10 cellular contexts compared by ENCODE assay signal in genomic region chr11:130897262-130898182, GRCh38. TPM values are rescaled to one million over a fixed set of nuclear protein-coding genes. Genes with fewer than 3 reads are reported as not detected.
DNase-seq lines count a peak whose midpoint lies in the region; ATAC-seq and TF ChIP-seq lines count a peak whose summit lies in the region.
"Had no signal": no experiment of that assay in that cellular context is flagged by ENCODE, and none has a peak within 500 bp of the region (broad histone marks: within the 10 kb centered on the region; RNA-seq: fewer than 3 reads in every experiment).

No MANE protein-coding gene starts in this region.

- ATAC-seq in omental fat pad (ENCODE audit: low FRiP score) (peak; percentile 87), GM21367 (IDR thresholded peaks at IDR 0.05; ENCODE audit: unreplicated experiment) (no peak)

- no peak overlapping the region for H3K4me3 Mint-ChIP-seq in activated T-helper 1 cell treated with anti-CD3 and anti-CD28 coated beads, Interleukin-12 subunit alpha, Interleukin-12 subunit beta, Interleukin-2, Interleukin-4 antibody, amounts not matched to agents 30 ng/mL and 10 ng/mL and 1 ng/mL, durations not matched to agents 14 hours and 24 hours and 36 hours
- H3K4me3 Mint-ChIP-seq: CD4-positive, CD25-positive, alpha-beta regulatory T cell had no signal

- in situ Hi-C loops in ACHN (cut with HindIII; ENCODE audit: low pct_ligation_motif_present, low pct_unique_long_range_greater_than_20kb, low sequenced_read_pairs), result no loop called here

- no peak for TF ChIP-seq CTCF in omental fat pad (IDR thresholded peaks at IDR 0.05)

- no peaks in the 10 kb centered on the region for H3K27me3 Mint-ChIP-seq in activated T-helper 1 cell treated with anti-CD3 and anti-CD28 coated beads, Interleukin-12 subunit alpha, Interleukin-12 subunit beta, Interleukin-2, Interleukin-4 antibody, amounts not matched to agents 30 ng/mL and 10 ng/mL and 1 ng/mL, durations not matched to agents 14 hours and 24 hours and 36 hours (ENCODE audit: insufficient read depth)
- H3K27me3 Mint-ChIP-seq: CD4-positive, CD25-positive, alpha-beta regulatory T cell had no signal

- no peaks in the 10 kb centered on the region for H3K4me1 Mint-ChIP-seq in activated T-helper 1 cell treated with anti-CD3 and anti-CD28 coated beads, Interleukin-12 subunit alpha, Interleukin-12 subunit beta, Interleukin-2, Interleukin-4 antibody, amounts not matched to agents 30 ng/mL and 10 ng/mL and 1 ng/mL, durations not matched to agents 14 hours and 24 hours and 36 hours (ENCODE audit: low read depth)

- H3K4me1 ChIP-seq in SJSA1 (replicated peaks), result peaks cover 23% of the 10 kb centered on the region

- intact Hi-C loops in activated T-helper 1 cell treated with anti-CD3 and anti-CD28 coated beads, Interleukin-12 subunit alpha, Interleukin-12 subunit beta, Interleukin-2, Interleukin-4 antibody, amounts not matched to agents 30 ng/mL and 10 ng/mL and 1 ng/mL, durations not matched to agents 14 hours and 24 hours and 36 hours (cut with micrococcal nuclease), result no loop called here

- peaks cover 52% of the 10 kb centered on the region for H3K36me3 Mint-ChIP-seq in activated T-helper 1 cell treated with anti-CD3 and anti-CD28 coated beads, Interleukin-12 subunit alpha, Interleukin-12 subunit beta, Interleukin-2, Interleukin-4 antibody, amounts not matched to agents 30 ng/mL and 10 ng/mL and 1 ng/mL, durations not matched to agents 14 hours and 24 hours and 36 hours (ENCODE audit: low read depth)

- H3K36me3 ChIP-seq in SJSA1, result peaks cover 61% of the 10 kb centered on the region

- H3K4me3 ChIP-seq in SJSA1, result peak overlapping the region; percentile 10; the same call in 1 of the 2 replicates

- H3K9me3 ChIP-seq in SJSA1 (replicated peaks), result no peaks in the 10 kb centered on the region

- no peak overlapping the region for H3K27ac Mint-ChIP-seq in activated T-helper 1 cell treated with anti-CD3 and anti-CD28 coated beads, Interleukin-12 subunit alpha, Interleukin-12 subunit beta, Interleukin-2, Interleukin-4 antibody, amounts not matched to agents 30 ng/mL and 10 ng/mL and 1 ng/mL, durations not matched to agents 14 hours and 24 hours and 36 hours

- no peaks in the 10 kb centered on the region for H3K27me3 ChIP-seq in SJSA1 (replicated peaks)

- H3K9me3 Mint-ChIP-seq in activated T-helper 1 cell treated with anti-CD3 and anti-CD28 coated beads, Interleukin-12 subunit alpha, Interleukin-12 subunit beta, Interleukin-2, Interleukin-4 antibody, amounts not matched to agents 30 ng/mL and 10 ng/mL and 1 ng/mL, durations not matched to agents 14 hours and 24 hours and 36 hours, result no peaks in the 10 kb centered on the region

- peak; percentile 90 for DNase-seq in ACHN
- peak; percentile 81 to 84 for DNase-seq in SJSA1 (ENCODE audit: low read depth in 1 of 2, low spot score in 2 of 2)
- DNase-seq in fibroblast of peridontal ligament (ENCODE audit: extremely low read depth), result peak; percentile 96
- DNase-seq in omental fat pad (ENCODE audit: low spot score), result peak; percentile 48
- no peak for DNase-seq in activated T-helper 1 cell treated with anti-CD3 and anti-CD28 coated beads, Interleukin-12 subunit alpha, Interleukin-12 subunit beta, Interleukin-2, Interleukin-4 antibody, amounts not matched to agents 30 ng/mL and 10 ng/mL and 1 ng/mL, durations not matched to agents 14 hours and 24 hours and 36 hours (ENCODE audit: low spot score)
- no peak for DNase-seq in DMS 273 treated with DMSO at 0.1 percent for 48 hours (lab: John Stamatoyannopoulos, UW)
- DNase-seq in NCI-H2081 treated with DMSO at 0.1 percent for 48 hours (lab: John Stamatoyannopoulos, UW), result no peak
- DNase-seq: CD4-positive, CD25-positive, alpha-beta regulatory T cell; NCI-H1092 treated with DMSO at 0.1 percent for 48 hours had no signal

- peak overlapping the region; percentile 72 for H3K27ac ChIP-seq in SJSA1

RNA-seq across cellular contexts. Expression of gene SNX19, which starts 18.8 kb away (rescaled TPM):
- 50.2 and 68.9 TPM in 2 replicates for total RNA-seq in SJSA1 (2014; rRNA removed; shearing (Covaris generic))
- total RNA-seq in omental fat pad, result 100 to 1,000 TPM in 3 of 4 donors, 10 to 100 TPM in 1; 90.9 to 135 (median 110) TPM
- 58.5 and 60.7 TPM in 2 replicates for total RNA-seq in activated T-helper 1 cell treated with anti-CD3 and anti-CD28 coated beads, Interleukin-12 subunit alpha, Interleukin-12 subunit beta, Interleukin-2, Interleukin-4 antibody, amounts not matched to agents 30 ng/mL and 10 ng/mL and 1 ng/mL, durations not matched to agents 14 hours and 24 hours and 36 hours

Comparison
In these comparisons a context has a peak if more than half of its experiments do, and no peak if none do; other contexts are left out.
1. DNase-seq: peak in ACHN (single experiment), SJSA1 (2 of 2), fibroblast of peridontal ligament (single experiment) and omental fat pad (single experiment); none in activated T-helper 1 cell treated with anti-CD3 and anti-CD28 coated beads, Interleukin-12 subunit alpha, Interleukin-12 subunit beta, Interleukin-2, Interleukin-4 antibody, amounts not matched to agents 30 ng/mL and 10 ng/mL and 1 ng/mL, durations not matched to agents 14 hours and 24 hours and 36 hours (single experiment), DMS 273 treated with DMSO at 0.1 percent for 48 hours (single experiment) and NCI-H2081 treated with DMSO at 0.1 percent for 48 hours (single experiment).